In genomic region chr2:146240376-146240775, GRCh38 we compare ENCODE assay signal across 14 cellular contexts.
"Had no signal": no experiment of that assay in that cellular context is flagged by ENCODE, and none has a peak within 500 bp of the region (broad histone marks: within the 10 kb centered on the region; RNA-seq: fewer than 3 reads in every experiment).

No MANE protein-coding gene starts in this region.

- H3K9me3 Mint-ChIP-seq: nephron had no signal

- H3K4me3 ChIP-seq: cardiac muscle cell, sigmoid colon, testis had no signal

- H3K27ac ChIP-seq: cardiac muscle cell, sigmoid colon, testis had no signal

- H3K27me3 ChIP-seq: cardiac muscle cell, sigmoid colon, testis had no signal

- H3K27ac Mint-ChIP-seq: activated naive CD8-positive, alpha-beta T cell; stimulated activated naive CD8-positive, alpha-beta T cell treated with anti-CD3 and anti-CD28 coated beads, Interleukin-15, Interleukin-2, amounts not matched to agents 100 ng/mL and 50 ng/mL, for 24 hours had no signal

- H3K4me1 ChIP-seq: sigmoid colon, testis had no signal

- H3K9me3 ChIP-seq: sigmoid colon, testis had no signal

- DNase-seq: activated CD4-positive, alpha-beta T cell treated with anti-CD3 and anti-CD28 coated beads for 1 hour; activated CD4-positive, alpha-beta T cell treated with anti-CD3 and anti-CD28 coated beads, Interleukin-2, amount 50 U/mL, for 48 hours; activated gamma-delta T cell; activated T-cell treated with anti-CD3 and anti-CD28 coated beads, Interleukin-2, amount 50 U/mL, for 48 hours; anterior cingulate cortex; hypothalamus; occipital lobe; sigmoid colon; stimulated activated CD4-positive, alpha-beta T cell treated with anti-CD3 and anti-CD28 coated beads, Interleukin-4, amount 100 ng/mL, for 1 hour; testis had no signal

- H3K36me3 Mint-ChIP-seq: activated naive CD8-positive, alpha-beta T cell had no signal

- H3K27me3 Mint-ChIP-seq: activated naive CD8-positive, alpha-beta T cell; stimulated activated naive CD8-positive, alpha-beta T cell treated with anti-CD3 and anti-CD28 coated beads, Interleukin-15, Interleukin-2, amounts not matched to agents 100 ng/mL and 50 ng/mL, for 24 hours had no signal

- H3K4me3 Mint-ChIP-seq: activated naive CD8-positive, alpha-beta T cell; nephron; stimulated activated naive CD8-positive, alpha-beta T cell treated with anti-CD3 and anti-CD28 coated beads, Interleukin-15, Interleukin-2, amounts not matched to agents 100 ng/mL and 50 ng/mL, for 24 hours had no signal

- H3K36me3 ChIP-seq: cardiac muscle cell, sigmoid colon had no signal
